ENCODE assay signal across 1 cellular context in genomic region chr9:94134629-94135028, GRCh38.
TF ChIP-seq lines count a peak whose summit lies in the region.

No MANE protein-coding gene starts in this region.

TF ChIP-seq in endothelial cell of umbilical vein, 7 proteins besides CTCF, POLR2A, EP300 and RAD21:
- no peak for TF ChIP-seq MYC (IDR thresholded peaks at IDR 0.05; ENCODE audit: low read depth, low read length)
- no peak for TF ChIP-seq POLR2AphosphoS5 (IDR thresholded peaks at IDR 0.05; ENCODE audit: insufficient read depth, low read depth, low read length)
- TF ChIP-seq MAX (IDR thresholded peaks at IDR 0.05; ENCODE audit: insufficient read depth, insufficient read length) = no peak
TF ChIP-seq in endothelial cell of umbilical vein: peak in this region for 0.
